ENCODE assay signal across 22 cellular contexts in the genomic region with DNA sequence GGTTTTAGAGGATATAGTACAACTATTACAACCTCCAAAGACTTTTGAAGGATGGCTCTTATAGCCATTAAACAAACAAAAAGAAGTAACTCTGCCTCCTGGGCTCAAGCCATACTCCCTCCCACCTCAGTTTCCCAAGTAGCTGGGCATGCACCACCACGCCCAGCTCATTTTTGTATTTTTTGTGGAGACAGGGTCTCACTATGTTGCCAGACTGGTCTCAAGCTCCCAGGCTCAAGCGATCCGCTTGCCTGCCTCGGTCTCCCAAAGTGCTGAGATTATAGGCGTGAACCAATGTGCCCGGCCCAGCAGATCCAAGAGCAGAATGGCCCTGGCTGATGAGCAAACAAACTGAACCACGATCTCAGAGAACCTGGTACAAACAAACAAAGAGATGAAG.
"Had no signal": no experiment of that assay in that cellular context is flagged by ENCODE, and none has a peak within 500 bp of the region (broad histone marks: within the 10 kb centered on the region; RNA-seq: fewer than 3 reads in every experiment).

No MANE protein-coding gene starts in this region.

- H3K9me3 ChIP-seq: breast epithelium, esophagus squamous epithelium, gastrocnemius medialis, mucosa of descending colon, tibial artery, uterus had no signal

- H3K27ac Mint-ChIP-seq: activated CD4-positive, alpha-beta T cell treated with anti-CD3 and anti-CD28 coated beads, Interleukin-2, amount 10 ng/mL, durations not matched to agents 7 days and 5 days; activated CD8-positive, alpha-beta T cell treated with anti-CD3 and anti-CD28 coated beads for 36 hours; neural progenitor cell; T-helper 1 cell treated with Interleukin-12 subunit alpha and Interleukin-12 subunit beta and Interleukin-4 antibody, amounts not matched to agents 30 μg/mL and 1 μg/mL, for 36 hours had no signal

- H3K4me3 Mint-ChIP-seq: activated CD4-positive, alpha-beta T cell treated with anti-CD3 and anti-CD28 coated beads, Interleukin-2, amount 10 ng/mL, durations not matched to agents 7 days and 5 days; activated CD8-positive, alpha-beta T cell treated with anti-CD3 and anti-CD28 coated beads for 36 hours; neural progenitor cell; stimulated activated naive CD8-positive, alpha-beta T cell treated with anti-CD3 and anti-CD28 coated beads, Interleukin-15, Interleukin-2, amounts not matched to agents 100 ng/mL and 50 ng/mL, for 24 hours; T-helper 1 cell treated with Interleukin-12 subunit alpha and Interleukin-12 subunit beta and Interleukin-4 antibody, amounts not matched to agents 30 μg/mL and 1 μg/mL, for 36 hours had no signal

- ATAC-seq: activated CD4-positive, CD25-positive, alpha-beta regulatory T cell treated with anti-CD3 and anti-CD28 coated beads, Interleukin-2, amount 50 U/mL, for 24 hours; activated CD8-positive, alpha-beta T cell treated with anti-CD3 and anti-CD28 coated beads for 36 hours; activated naive CD4-positive, alpha-beta T cell treated with anti-CD3 and anti-CD28 coated beads, Interleukin-2, amount 50 U/mL, for 72 hours; gastrocnemius medialis; mucosa of descending colon had no signal

- H3K27me3 ChIP-seq: breast epithelium, esophagus squamous epithelium, gastrocnemius medialis, neural progenitor cell, tibial artery, uterus had no signal

- H3K4me1 ChIP-seq: breast epithelium, esophagus squamous epithelium, gastrocnemius medialis, neural progenitor cell, tibial artery, uterus had no signal

- H3K4me1 Mint-ChIP-seq: neural progenitor cell had no signal

- H3K36me3 ChIP-seq: uterus had no signal

- H3K9me3 Mint-ChIP-seq: activated CD4-positive, alpha-beta T cell treated with anti-CD3 and anti-CD28 coated beads, Interleukin-2, amount 10 ng/mL, durations not matched to agents 7 days and 5 days; activated CD8-positive, alpha-beta T cell treated with anti-CD3 and anti-CD28 coated beads for 36 hours; activated naive CD4-positive, alpha-beta T cell treated with anti-CD3 and anti-CD28 coated beads, Interleukin-2, amount 50 U/mL, for 72 hours; neural progenitor cell; stimulated activated naive CD8-positive, alpha-beta T cell treated with anti-CD3 and anti-CD28 coated beads, Interleukin-15, Interleukin-2, amounts not matched to agents 100 ng/mL and 50 ng/mL, for 24 hours; T-helper 1 cell treated with Interleukin-12 subunit alpha and Interleukin-12 subunit beta and Interleukin-4 antibody, amounts not matched to agents 30 μg/mL and 1 μg/mL, for 36 hours had no signal

- H3K27ac ChIP-seq: breast epithelium, coronary artery, esophagus squamous epithelium, gastrocnemius medialis, neural progenitor cell, tibial artery, uterus had no signal

- DNase-seq: activated CD4-positive, alpha-beta T cell treated with anti-CD3 and anti-CD28 coated beads, Interleukin-2, amount 10 ng/mL, durations not matched to agents 7 days and 5 days; activated CD8-positive, alpha-beta T cell treated with anti-CD3 and anti-CD28 coated beads for 36 hours; activated gamma-delta T cell; activated T-cell treated with anti-CD3 and anti-CD28 coated beads, Interleukin-2, amount 50 U/mL, for 48 hours; cerebellar nuclear complex; esophagus squamous epithelium; gastrocnemius medialis; hypothalamus; mesenchymal stem cell; mucosa of descending colon; retina; stimulated activated CD4-positive, alpha-beta T cell treated with anti-CD3 and anti-CD28 coated beads, Interleukin-4, amount 100 ng/mL, for 1 hour; substantia nigra; tibial artery; uterus had no signal

- H3K4me3 ChIP-seq: breast epithelium, coronary artery, esophagus squamous epithelium, gastrocnemius medialis, mucosa of descending colon, neural progenitor cell, tibial artery, uterus had no signal

- H3K27me3 Mint-ChIP-seq: activated CD4-positive, alpha-beta T cell treated with anti-CD3 and anti-CD28 coated beads, Interleukin-2, amount 10 ng/mL, durations not matched to agents 7 days and 5 days; activated CD8-positive, alpha-beta T cell treated with anti-CD3 and anti-CD28 coated beads for 36 hours; stimulated activated naive CD8-positive, alpha-beta T cell treated with anti-CD3 and anti-CD28 coated beads, Interleukin-15, Interleukin-2, amounts not matched to agents 100 ng/mL and 50 ng/mL, for 24 hours had no signal
